14 cellular contexts compared by ENCODE assay signal in genomic region chr19:2547033-2547680, GRCh38.
A peak's percentile ranks its signal among the peaks of the same experiment; 100 is the strongest.
DNase-seq lines count a peak whose midpoint lies in the region; ATAC-seq and TF ChIP-seq lines count a peak whose summit lies in the region.
"Had no signal": no experiment of that assay in that cellular context is flagged by ENCODE, and none has a peak within 500 bp of the region (broad histone marks: within the 10 kb centered on the region; RNA-seq: fewer than 3 reads in every experiment).

No MANE protein-coding gene starts in this region.

- no peaks in the 10 kb centered on the region for H3K9me3 Mint-ChIP-seq in neural crest cell
- H3K9me3 Mint-ChIP-seq: memory B cell had no signal

- no peaks in the 10 kb centered on the region for H3K9me3 ChIP-seq in left ventricle myocardium inferior (replicated peaks)
- no peaks in the 10 kb centered on the region for H3K9me3 ChIP-seq in upper lobe of right lung

- ATAC-seq in Right ventricle myocardium superior (ENCODE audit: poor library complexity) (no peak), upper lobe of right lung (no peak), GM18858 (IDR thresholded peaks at IDR 0.05; ENCODE audit: unreplicated experiment) (no peak)
- ATAC-seq: foreskin keratinocyte, GM12878, T-cell had no signal

- no peaks in the 10 kb centered on the region for H3K36me3 Mint-ChIP-seq in neural crest cell (ENCODE audit: low read depth)

- H3K4me1 ChIP-seq in left ventricle myocardium inferior: peaks cover 78% of the 10 kb centered on the region
- H3K4me1 ChIP-seq in upper lobe of right lung: peaks cover 71% of the 10 kb centered on the region

- peak overlapping the region; percentile 100 for H3K27ac Mint-ChIP-seq in neural crest cell (ENCODE audit: unreplicated experiment)
- H3K27ac Mint-ChIP-seq: memory B cell had no signal

- H3K36me3 ChIP-seq in left ventricle myocardium inferior (no peaks in the 10 kb centered on the region), upper lobe of right lung (no peaks in the 10 kb centered on the region)

- DNase-seq in Right ventricle myocardium superior (peak; percentile 34), cardiac septum (ENCODE audit: low spot score) (no peak), left ventricle myocardium inferior (peak; percentile 16), neural crest cell (ENCODE audit: low read depth, low spot score) (no peak), upper lobe of right lung (no peak), D341Med (ENCODE audit: low spot score) (no peak), GDM1 (lab: John Stamatoyannopoulos, UW) (no peak)
- DNase-seq: activated CD4-positive, alpha-beta T cell treated with anti-CD3 and anti-CD28 coated beads, Interleukin-2, amount 50 U/mL, for 1 hour; foreskin keratinocyte; NCI-H2029 had no signal

- H3K4me3 Mint-ChIP-seq in neural crest cell: peak overlapping the region; percentile 57
- H3K4me3 Mint-ChIP-seq: T-cell had no signal

- H3K27ac ChIP-seq in left ventricle myocardium inferior (replicated peaks): peak overlapping the region; percentile 96
- H3K27ac ChIP-seq in upper lobe of right lung: peak overlapping the region; percentile 85
- H3K27ac ChIP-seq: foreskin keratinocyte had no signal

- H3K4me1 Mint-ChIP-seq in neural crest cell: peaks cover 45% of the 10 kb centered on the region

- peak overlapping the region; percentile 46 for H3K4me3 ChIP-seq in left ventricle myocardium inferior
- H3K4me3 ChIP-seq in upper lobe of right lung: no peak overlapping the region
- H3K4me3 ChIP-seq: GM12878 had no signal

- intact Hi-C loops in Right ventricle myocardium superior (cut with DNase I): no loop called here
- intact Hi-C loops in cardiac septum (cut with DNase I): loop anchor here (2.0 kb wide), 1 partner anchor 32 kb away; no protein-coding TSS in a partner anchor
- intact Hi-C loops in left ventricle myocardium inferior (cut with micrococcal nuclease): no loop called here
- intact Hi-C loops in upper lobe of right lung (cut with DNase I): no loop called here

- H3K27me3 ChIP-seq in left ventricle myocardium inferior (ENCODE audit: low read depth): no peaks in the 10 kb centered on the region
- H3K27me3 ChIP-seq in upper lobe of right lung: no peaks in the 10 kb centered on the region
- H3K27me3 ChIP-seq: foreskin keratinocyte had no signal

- TF ChIP-seq CTCF in left ventricle myocardium inferior (IDR thresholded peaks at IDR 0.05; ENCODE audit: borderline replicate concordance): no peak
- TF ChIP-seq CTCF in neural crest cell (conservative IDR thresholded peaks at IDR 0.05): no peak
- no peak for TF ChIP-seq CTCF in upper lobe of right lung (IDR thresholded peaks at IDR 0.05)

- no peaks in the 10 kb centered on the region for H3K27me3 Mint-ChIP-seq in neural crest cell (ENCODE audit: low read depth)
- H3K27me3 Mint-ChIP-seq: memory B cell, T-cell had no signal

Comparison
In these comparisons a context has a peak if more than half of its experiments do, and no peak if none do; other contexts are left out.
1. DNase-seq: peak in Right ventricle myocardium superior (single experiment) and left ventricle myocardium inferior (single experiment); none in cardiac septum (single experiment), neural crest cell (single experiment), upper lobe of right lung (single experiment), D341Med (single experiment) and GDM1 (single experiment).